17 cellular contexts compared by ENCODE assay signal in the genomic region with DNA sequence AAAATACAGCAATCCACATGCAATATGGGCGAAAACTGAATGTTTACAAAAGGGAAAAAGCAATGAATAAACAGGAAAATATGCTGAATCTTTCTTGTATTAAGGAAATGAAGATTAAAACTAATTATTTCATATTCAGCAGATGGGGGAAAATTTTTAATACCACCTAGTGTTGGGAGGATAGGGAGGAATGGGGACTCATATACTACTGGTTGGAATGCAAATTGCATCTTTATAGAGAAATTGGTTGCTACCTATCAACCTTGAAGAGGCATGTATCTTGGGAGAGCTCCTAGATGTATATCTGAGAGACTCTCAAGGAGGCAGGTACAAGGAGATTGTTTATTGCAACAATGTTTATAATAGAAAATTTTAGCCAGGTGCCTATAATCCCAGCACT.
"Had no signal": no experiment of that assay in that cellular context is flagged by ENCODE, and none has a peak within 500 bp of the region (broad histone marks: within the 10 kb centered on the region; RNA-seq: fewer than 3 reads in every experiment).

No MANE protein-coding gene starts in this region.

- DNase-seq: activated CD4-positive, alpha-beta T cell treated with anti-CD3 and anti-CD28 coated beads for 48 hours; activated CD8-positive, alpha-beta memory T cell treated with anti-CD3 and anti-CD28 coated beads for 24 hours; activated naive CD4-positive, alpha-beta T cell treated with anti-CD3 and anti-CD28 coated beads for 36 hours; caudate nucleus; effector CD4-positive, alpha-beta T cell; foreskin fibroblast; natural killer cell; nucleus accumbens; stimulated activated CD4-positive, alpha-beta T cell treated with anti-CD3 and anti-CD28 coated beads, Interleukin-2, amount 100 ng/mL, for 24 hours; stimulated activated naive CD4-positive, alpha-beta T cell; substantia nigra; T-cell; transverse colon had no signal

- H3K36me3 Mint-ChIP-seq: natural killer cell, T-cell had no signal

- H3K27ac Mint-ChIP-seq: activated naive CD4-positive, alpha-beta T cell treated with anti-CD3 and anti-CD28 coated beads for 36 hours; activated T-helper 17 cell treated with anti-CD3 and anti-CD28 coated beads, Interleukin-2, amount 50 U/mL, for 72 hours; natural killer cell; T-cell had no signal

- H3K4me3 Mint-ChIP-seq: activated naive CD4-positive, alpha-beta T cell treated with anti-CD3 and anti-CD28 coated beads for 36 hours; activated T-helper 17 cell treated with anti-CD3 and anti-CD28 coated beads, Interleukin-2, amount 50 U/mL, for 72 hours; natural killer cell; T-cell had no signal

- H3K9me3 Mint-ChIP-seq: activated naive CD4-positive, alpha-beta T cell treated with anti-CD3 and anti-CD28 coated beads for 36 hours; natural killer cell had no signal

- H3K4me3 ChIP-seq: coronary artery, prostate gland, transverse colon had no signal

- ATAC-seq: activated T-helper 17 cell treated with anti-CD3 and anti-CD28 coated beads, Interleukin-2, amount 50 U/mL, for 72 hours; natural killer cell; sciatic nerve; T-cell had no signal

- H3K27me3 Mint-ChIP-seq: activated T-helper 17 cell treated with anti-CD3 and anti-CD28 coated beads, Interleukin-2, amount 50 U/mL, for 72 hours; T-cell had no signal
